Comparison of ENCODE assay signal across 13 cellular contexts in the genomic region with DNA sequence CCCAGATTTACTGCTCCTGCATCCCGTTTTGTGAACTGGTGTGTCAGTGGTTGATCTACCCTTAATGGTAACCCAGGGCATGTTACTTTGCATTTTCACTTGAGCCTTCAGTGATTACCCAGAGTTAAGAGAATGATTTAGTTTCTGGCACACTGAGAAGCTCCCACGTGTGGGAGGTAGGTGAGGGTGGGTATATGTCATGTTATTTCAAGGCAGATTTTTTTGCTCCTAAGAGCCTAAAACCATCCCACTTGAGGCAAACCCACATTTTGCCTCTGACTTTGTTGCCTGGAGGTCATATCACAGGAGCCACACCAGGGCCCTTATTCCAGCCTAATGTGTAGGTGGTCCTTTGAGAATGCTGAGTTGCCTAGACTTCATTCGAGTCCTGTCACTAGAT.
A peak's percentile ranks its signal among the peaks of the same experiment; 100 is the strongest.
DNase-seq lines count a peak whose midpoint lies in the region; ATAC-seq and TF ChIP-seq lines count a peak whose summit lies in the region.
"Had no signal": no experiment of that assay in that cellular context is flagged by ENCODE, and none has a peak within 500 bp of the region (broad histone marks: within the 10 kb centered on the region; RNA-seq: fewer than 3 reads in every experiment).

No MANE protein-coding gene starts in this region.

- no peak overlapping the region for H4K91ac ChIP-seq in IMR-90 (ENCODE audit: insufficient read depth, low read depth, low read length)

- H3K79me1 ChIP-seq in IMR-90 (ENCODE audit: low read depth in 1 of 2, low read length in 2 of 2) = peaks cover 44 to 84% of the 10 kb centered on the region in 2 experiments

- no peak overlapping the region for H3K4me2 ChIP-seq in IMR-90 (ENCODE audit: low read depth, low read length)
- H3K4me2 ChIP-seq: A549 had no signal

- H4K20me1 ChIP-seq in IMR-90 (ENCODE audit: insufficient read depth, low read length) = peaks cover 12% of the 10 kb centered on the region

- no peak overlapping the region for H2BK120ac ChIP-seq in IMR-90 (ENCODE audit: low read depth, low read length)

- no peak for ATAC-seq in IMR-90 (ENCODE audit: low read depth)
- no peak for ATAC-seq in lower lobe of right lung
- ATAC-seq in GM18519 (IDR thresholded peaks at IDR 0.05; ENCODE audit: low FRiP score, unreplicated experiment) = no peak
- ATAC-seq: A549 had no signal

- dilution Hi-C loops in IMR-90 (cut with HindIII; ENCODE audit: low sequenced_read_pairs, unreplicated experiment) = no loop called here

- no peak overlapping the region for H3K14ac ChIP-seq in IMR-90 (replicated peaks; ENCODE audit: low read depth, low read length)

- no peak overlapping the region for H4K8ac ChIP-seq in IMR-90 (ENCODE audit: low read depth in 2 of 2, low read length in 2 of 2)

- no peak overlapping the region for H4K5ac ChIP-seq in IMR-90 (ENCODE audit: low read depth, low read length)

- no peak overlapping the region for H2BK15ac ChIP-seq in IMR-90 (ENCODE audit: low read depth, low read length)

- TF ChIP-seq CTCF in IMR-90 (conservative IDR thresholded peaks at IDR 0.05; ENCODE audit: low read depth, low read length) = no peak
- no peak for TF ChIP-seq CTCF in lower lobe of right lung (IDR thresholded peaks at IDR 0.05)

- in situ Hi-C loops in IMR-90 (cut with MboI; ENCODE audit: low sequenced_read_pairs) = no loop called here

- DNase-seq in IMR-90 = no peak
- no peak for DNase-seq in epithelial cell of prostate (ENCODE audit: low read depth, low spot score)
- peak; percentile 3 for DNase-seq in lower lobe of right lung
- peak; percentile 70 for DNase-seq in putamen (ENCODE audit: low spot score)
- DNase-seq in SW 1271 (lab: John Stamatoyannopoulos, UW) = no peak
- no peak for DNase-seq in Kasumi-1 (lab: John Stamatoyannopoulos, UW)
- no peak for DNase-seq in erythroblast (lab: John Stamatoyannopoulos, UW)
- DNase-seq: DMS53, GF-D8, GOT3, H9 had no signal

- H3K4me3 ChIP-seq in IMR-90 (ENCODE audit: insufficient read depth, low read depth, low read length) (no peak overlapping the region), lower lobe of right lung (no peak overlapping the region)
- H3K4me3 ChIP-seq: A549 had no signal

- POLR2A ChIA-PET in IMR-90 (lab: Charles Lee; ENCODE audit: unreplicated experiment) = no interaction called here

- no TSS peak for BruUV-seq in IMR-90 (replicated peaks; lab: Mats Ljungman, UMichigan)

- H3K9me3 ChIP-seq in IMR-90 (ENCODE audit: control insufficient read depth, insufficient read depth, low read length) (peaks cover 21% of the 10 kb centered on the region), lower lobe of right lung (no peaks in the 10 kb centered on the region)

- peaks cover 28% of the 10 kb centered on the region for H3K36me3 ChIP-seq in IMR-90 (ENCODE audit: control insufficient read depth, insufficient read depth, low read length)
- no peaks in the 10 kb centered on the region for H3K36me3 ChIP-seq in lower lobe of right lung

- no peak for TF ChIP-seq RAD21 in IMR-90 (IDR thresholded peaks at IDR 0.05; ENCODE audit: low read length)

- H3K56ac ChIP-seq in IMR-90 (ENCODE audit: extremely low read depth, insufficient read depth, low read length) = no peak overlapping the region

- H2AK9ac ChIP-seq in IMR-90 (replicated peaks; ENCODE audit: low read depth, low read length, poor library complexity) = no peak overlapping the region

- H3K9me1 ChIP-seq in IMR-90 (ENCODE audit: insufficient read depth, low read length) = peaks cover 26% of the 10 kb centered on the region

- no peak overlapping the region for H2BK20ac ChIP-seq in IMR-90 (ENCODE audit: low read depth, low read length)

- H3K4me1 ChIP-seq in IMR-90 (ENCODE audit: control insufficient read depth, insufficient read depth, low read length) (peaks cover 14% of the 10 kb centered on the region), lower lobe of right lung (no peaks in the 10 kb centered on the region)
- H3K4me1 ChIP-seq: A549 had no signal

- H3K27ac ChIP-seq in IMR-90 (ENCODE audit: insufficient read depth, low read length) (no peak overlapping the region), epithelial cell of prostate (peak overlapping the region; percentile 98), lower lobe of right lung (no peak overlapping the region)
- H3K27ac ChIP-seq: A549 had no signal

- WGBS in IMR-90 (ENCODE audit: extremely low coverage in 2 of 2, insufficient read length in 1 of 2), 2 experiments = no CpG with 5 or more reads among the region's 3 CpGs

- TF ChIP-seq POLR2A in IMR-90 (IDR thresholded peaks at IDR 0.05; ENCODE audit: low read depth, low read length) (no peak), erythroblast (IDR thresholded peaks at IDR 0.05; ENCODE audit: low read length) (no peak)

- H2AK5ac ChIP-seq in IMR-90 (ENCODE audit: low read depth, low read length) = peak overlapping the region; percentile 35; the same call in 1 of the 2 replicates

- H3K23ac ChIP-seq in IMR-90 (ENCODE audit: low read depth, low read length) = no peak overlapping the region

- H3K4ac ChIP-seq in IMR-90 (ENCODE audit: low read depth, low read length) = no peak overlapping the region

- H3K27me3 ChIP-seq in IMR-90 (ENCODE audit: control insufficient read depth, insufficient read depth, low read length) (no peaks in the 10 kb centered on the region), lower lobe of right lung (ENCODE audit: low read depth) (no peaks in the 10 kb centered on the region)

- no peak overlapping the region for H2BK5ac ChIP-seq in IMR-90 (ENCODE audit: low read depth, low read length, poor library complexity, severe bottlenecking)

- no peak overlapping the region for H3K9ac ChIP-seq in IMR-90 (ENCODE audit: low read depth, low read length)

- H2AFZ ChIP-seq in IMR-90 (replicated peaks; ENCODE audit: low read length, poor library complexity) = no peak overlapping the region

- CTCF ChIA-PET in IMR-90 (lab: Yijun Ruan, JAX) = no interaction called here

- intact Hi-C loops in IMR-90 (cut with micrococcal nuclease) (no loop called here), lower lobe of right lung (cut with DNase I) (no loop called here)

- no peak overlapping the region for H3K18ac ChIP-seq in IMR-90 (ENCODE audit: low read depth, low read length)

TF ChIP-seq in IMR-90, 13 proteins besides CTCF, POLR2A, EP300 and RAD21:
- TF ChIP-seq CHD1 (IDR thresholded peaks at IDR 0.05; ENCODE audit: low read depth, low read length) (no peak), RCOR1 (IDR thresholded peaks at IDR 0.05; ENCODE audit: insufficient replicate concordance, low read length) (no peak), MAZ (IDR thresholded peaks at IDR 0.05; ENCODE audit: borderline replicate concordance, low read depth, low read length) (no peak), RFX5 (IDR thresholded peaks at IDR 0.05; ENCODE audit: low read depth, low read length) (no peak), MXI1 (IDR thresholded peaks at IDR 0.05; ENCODE audit: borderline replicate concordance, low read depth, low read length) (no peak), SMC3 (IDR thresholded peaks at IDR 0.05; ENCODE audit: low read depth, low read length) (no peak), BHLHE40 (IDR thresholded peaks at IDR 0.05; ENCODE audit: low read depth, low read length) (no peak), MAFK (IDR thresholded peaks at IDR 0.05; ENCODE audit: low read depth, low read length) (no peak), FOS (IDR thresholded peaks at IDR 0.05; ENCODE audit: low read depth, low read length) (no peak), CEBPB (IDR thresholded peaks at IDR 0.05; ENCODE audit: low read depth, low read length) (no peak), NFE2L2 (IDR thresholded peaks at IDR 0.05; ENCODE audit: low read depth, low read length) (no peak)
- TF ChIP-seq, protein P1, sequence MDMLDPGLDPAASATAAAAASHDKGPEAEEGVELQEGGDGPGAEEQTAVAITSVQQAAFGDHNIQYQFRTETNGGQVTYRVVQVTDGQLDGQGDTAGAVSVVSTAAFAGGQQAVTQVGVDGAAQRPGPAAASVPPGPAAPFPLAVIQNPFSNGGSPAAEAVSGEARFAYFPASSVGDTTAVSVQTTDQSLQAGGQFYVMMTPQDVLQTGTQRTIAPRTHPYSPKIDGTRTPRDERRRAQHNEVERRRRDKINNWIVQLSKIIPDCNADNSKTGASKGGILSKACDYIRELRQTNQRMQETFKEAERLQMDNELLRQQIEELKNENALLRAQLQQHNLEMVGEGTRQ (IDR thresholded peaks at IDR 0.05; ENCODE audit: low read depth, low read length) = no peak
- TF ChIP-seq, protein P2, sequence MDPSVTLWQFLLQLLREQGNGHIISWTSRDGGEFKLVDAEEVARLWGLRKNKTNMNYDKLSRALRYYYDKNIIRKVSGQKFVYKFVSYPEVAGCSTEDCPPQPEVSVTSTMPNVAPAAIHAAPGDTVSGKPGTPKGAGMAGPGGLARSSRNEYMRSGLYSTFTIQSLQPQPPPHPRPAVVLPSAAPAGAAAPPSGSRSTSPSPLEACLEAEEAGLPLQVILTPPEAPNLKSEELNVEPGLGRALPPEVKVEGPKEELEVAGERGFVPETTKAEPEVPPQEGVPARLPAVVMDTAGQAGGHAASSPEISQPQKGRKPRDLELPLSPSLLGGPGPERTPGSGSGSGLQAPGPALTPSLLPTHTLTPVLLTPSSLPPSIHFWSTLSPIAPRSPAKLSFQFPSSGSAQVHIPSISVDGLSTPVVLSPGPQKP (IDR thresholded peaks at IDR 0.05; ENCODE audit: borderline replicate concordance, low read depth, low read length) = no peak
TF ChIP-seq in IMR-90: peak in this region for 0.

Comparison
In these comparisons a context has a peak if more than half of its experiments do, and no peak if none do; other contexts are left out.
1. DNase-seq: peak in lower lobe of right lung (single experiment) and putamen (single experiment); none in IMR-90 (single experiment), epithelial cell of prostate (single experiment), SW 1271 (0 of 2), Kasumi-1 (0 of 2) and erythroblast (0 of 2).